In the genomic region with DNA sequence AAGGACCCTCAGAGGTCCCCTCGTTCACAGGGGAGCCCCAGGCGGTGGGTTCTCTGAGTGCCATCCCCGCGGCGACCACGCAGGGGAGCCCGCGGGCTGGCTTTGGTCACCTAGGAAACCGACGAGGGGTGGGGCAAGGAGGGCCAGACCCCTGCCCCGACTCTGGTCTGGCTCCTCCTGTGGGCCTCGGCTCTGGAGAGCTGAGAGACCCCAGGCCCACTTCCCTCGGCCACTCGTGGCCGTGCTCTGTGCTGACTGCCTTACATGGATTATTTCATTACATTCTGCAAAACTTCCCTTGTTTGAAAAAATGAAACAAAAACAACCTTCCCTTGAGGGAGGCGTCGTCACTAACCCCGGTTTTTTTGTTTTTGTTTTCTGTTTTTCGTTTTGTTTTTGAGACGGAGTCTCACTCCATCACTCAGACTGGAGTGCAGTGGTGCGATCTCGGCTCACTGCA, we compare ENCODE assay signal across 8 cellular contexts. TPM values are rescaled to one million over a fixed set of nuclear protein-coding genes. Genes with fewer than 3 reads are reported as not detected.
DNase-seq lines count a peak whose midpoint lies in the region; ATAC-seq and TF ChIP-seq lines count a peak whose summit lies in the region.

No MANE protein-coding gene starts in this region.

- no peaks in the 10 kb centered on the region for H3K79me2 ChIP-seq in osteoblast (ENCODE audit: insufficient read depth, low read length)

- TF ChIP-seq CTCF in esophagus muscularis mucosa (IDR thresholded peaks at IDR 0.05) = peak; percentile 35 to 55 (median 48)
- TF ChIP-seq CTCF in osteoblast (IDR thresholded peaks at IDR 0.05; ENCODE audit: extremely low read depth, low read depth, low read length) = peak; percentile 81
- TF ChIP-seq CTCF in type B pancreatic cell (conservative IDR thresholded peaks at IDR 0.05) = peak; percentile 88

- 23% methylated on average over 10 of the region's 22 CpGs for WGBS in esophagus muscularis mucosa

- peak overlapping the region; percentile 89 for H3K4me2 ChIP-seq in osteoblast (ENCODE audit: insufficient read depth, low read length)

- H3K4me1 ChIP-seq in esophagus muscularis mucosa (peaks cover 0 to 9% (median 8%) of the 10 kb centered on the region in 4 donors), osteoblast (ENCODE audit: insufficient read depth, low read length) (peaks cover 12% of the 10 kb centered on the region)

- H3K27me3 ChIP-seq in esophagus muscularis mucosa (peaks cover 0 to 81% (median 0%) of the 10 kb centered on the region in 4 donors), osteoblast (ENCODE audit: insufficient read depth, low read length) (peaks cover 4% of the 10 kb centered on the region)

- H3K27ac Mint-ChIP-seq in type B pancreatic cell = peak overlapping the region; percentile 48

- no peaks in the 10 kb centered on the region for H3K36me3 Mint-ChIP-seq in type B pancreatic cell

- peak overlapping the region; percentile 97 for H2AFZ ChIP-seq in osteoblast (ENCODE audit: low read length)

- peaks cover 6% of the 10 kb centered on the region for H3K4me1 Mint-ChIP-seq in type B pancreatic cell (ENCODE audit: unreplicated experiment)

- peak overlapping the region in 1 of 4 donors; percentile 28 for H3K27ac ChIP-seq in esophagus muscularis mucosa (replicated peaks in 1 of 4)
- peak overlapping the region; percentile 45 for H3K27ac ChIP-seq in osteoblast (ENCODE audit: low read depth, low read length)

- intact Hi-C loops in esophagus muscularis mucosa (cut with DNase I) = no loop called here

- H3K27me3 Mint-ChIP-seq in type B pancreatic cell = peaks cover 27% of the 10 kb centered on the region

- no peak for TF ChIP-seq POLR2A in esophagus muscularis mucosa (IDR thresholded peaks at IDR 0.05; ENCODE audit: low read depth)

- peak overlapping the region; percentile 70 for H3K4me3 Mint-ChIP-seq in type B pancreatic cell

- no peaks in the 10 kb centered on the region for H3K36me3 ChIP-seq in esophagus muscularis mucosa
- no peaks in the 10 kb centered on the region for H3K36me3 ChIP-seq in osteoblast (ENCODE audit: insufficient read depth, low read length)

- H4K20me1 ChIP-seq in osteoblast (ENCODE audit: insufficient read depth, low read length) = no peaks in the 10 kb centered on the region

- H3K4me3 ChIP-seq in esophagus muscularis mucosa (peak overlapping the region; percentile 33 to 53 (median 38)), osteoblast (ENCODE audit: insufficient read depth, low read length) (peak overlapping the region; percentile 83)

- DNase-seq in D341Med (ENCODE audit: low spot score) (peak; percentile 86), NCI-H1092 (lab: John Stamatoyannopoulos, UW) (peak; percentile 28), activated T-cell treated with anti-CD3 and anti-CD28 coated beads for 24 hours (ENCODE audit: low read depth) (peak; percentile 60), esophagus muscularis mucosa (ENCODE audit: extremely low spot score) (no peak), osteoblast (ENCODE audit: insufficient read length, low spot score, missing footprints) (peak; percentile 86), type B pancreatic cell (ENCODE audit: extremely low spot score, unreplicated experiment) (no peak), NCI-H446 treated with DMSO at 0.1 percent for 48 hours (lab: John Stamatoyannopoulos, UW) (no peak)

- no peak for TF ChIP-seq EP300 in esophagus muscularis mucosa (IDR thresholded peaks at IDR 0.05)

- ATAC-seq in GM21529 (IDR thresholded peaks at IDR 0.05; ENCODE audit: unreplicated experiment) = peak; percentile 61

- H3K9me3 Mint-ChIP-seq in type B pancreatic cell = peaks cover 4% of the 10 kb centered on the region

- H3K9me3 ChIP-seq in esophagus muscularis mucosa = peaks cover 0 to 20% (median 15%) of the 10 kb centered on the region in 4 donors
- peaks cover 10% of the 10 kb centered on the region for H3K9me3 ChIP-seq in osteoblast (ENCODE audit: low read depth, low read length)

RNA-seq across cellular contexts. Expression of a gene that starts 15.2 kb away (rescaled TPM):
- total RNA-seq in esophagus muscularis mucosa (10 to 100 TPM in 2 of 4 donors, 1 to 10 TPM in 2; 5.1 to 27.3 (median 9.4) TPM), osteoblast (0.59 and 0.72 TPM in 2 replicates), type B pancreatic cell (ENCODE audit: low replicate concordance) (not detected in 2 replicates)

RNA-seq across cellular contexts. Expression of a gene that starts 23.1 kb away (rescaled TPM):
- total RNA-seq in esophagus muscularis mucosa (10 to 100 TPM in 1 of 4 donors, 1 to 10 TPM in 3; 4.1 to 21.9 (median 7.2) TPM), osteoblast (13.6 and 14.5 TPM in 2 replicates), type B pancreatic cell (ENCODE audit: low replicate concordance) (0.24 and 1.2 TPM in 2 replicates)

RNA-seq across cellular contexts. Expression of a gene that starts 54.9 kb away (rescaled TPM):
- total RNA-seq in esophagus muscularis mucosa (not detected), osteoblast (not detected in 2 replicates), type B pancreatic cell (ENCODE audit: low replicate concordance) (2.4 and 3.4 TPM in 2 replicates)

Comparison
In these comparisons a context has a peak if more than half of its experiments do, and no peak if none do; other contexts are left out.
1. DNase-seq: peak in D341Med (single experiment), NCI-H1092 (single experiment), activated T-cell treated with anti-CD3 and anti-CD28 coated beads for 24 hours (single experiment) and osteoblast (single experiment); none in esophagus muscularis mucosa (single experiment), type B pancreatic cell (single experiment) and NCI-H446 treated with DMSO at 0.1 percent for 48 hours (single experiment).
2. Peak in every context shown above with its lines, with median percentiles within 50 percentile points of each other: CTCF ChIP-seq.